Comparison of ENCODE assay signal across 16 cellular contexts in the genomic region with DNA sequence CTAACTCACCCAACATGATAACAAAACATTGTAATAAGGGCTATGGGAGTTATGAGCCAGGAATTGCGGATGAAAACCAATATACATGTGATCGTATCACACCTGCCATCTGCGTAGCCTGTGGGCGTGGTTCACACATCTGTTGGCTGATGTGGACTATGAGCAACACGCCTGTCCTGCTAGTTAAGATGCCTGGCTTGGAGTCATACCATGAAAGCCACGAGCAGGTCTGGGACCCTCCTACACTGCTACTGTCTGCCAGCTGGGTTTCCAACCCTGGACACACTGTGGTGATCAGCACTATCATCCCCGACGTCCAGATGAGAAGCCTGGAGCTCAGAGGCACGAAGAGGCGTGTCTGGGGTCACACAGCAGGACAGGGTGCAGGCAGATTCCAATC. TPM values are rescaled to one million over a fixed set of nuclear protein-coding genes. Genes with fewer than 3 reads are reported as not detected.
DNase-seq lines count a peak whose midpoint lies in the region; ATAC-seq and TF ChIP-seq lines count a peak whose summit lies in the region.
"Had no signal": no experiment of that assay in that cellular context is flagged by ENCODE, and none has a peak within 500 bp of the region (broad histone marks: within the 10 kb centered on the region; RNA-seq: fewer than 3 reads in every experiment).

No MANE protein-coding gene starts in this region.

- H3K27ac ChIP-seq in lower lobe of right lung = no peak overlapping the region
- H3K27ac ChIP-seq: esophagus muscularis mucosa, WERI-Rb-1 had no signal

- no peaks in the 10 kb centered on the region for H3K9me3 Mint-ChIP-seq in activated CD8-positive, alpha-beta T cell treated with anti-CD3 and anti-CD28 coated beads, Interleukin-2, amount 10 ng/mL, durations not matched to agents 7 days and 5 days (ENCODE audit: insufficient read depth)
- no peaks in the 10 kb centered on the region for H3K9me3 Mint-ChIP-seq in memory B cell
- H3K9me3 Mint-ChIP-seq in stimulated activated naive B cell treated with anti-CD40 and anti-IgM and Interleukin-4, amounts not matched to agents 10 μg/mL and 1 μg/mL and 100 μg/mL, for 72 hours = no peaks in the 10 kb centered on the region

- DNase-seq in cardiac septum (ENCODE audit: low spot score) (peak; percentile 35), left cardiac atrium (no peak), memory B cell (ENCODE audit: low spot score in 2 of 2) (no peak), lower lobe of right lung (no peak), NCI-H82 (lab: John Stamatoyannopoulos, UW) (no peak)
- no peak for DNase-seq in activated CD8-positive, alpha-beta T cell treated with anti-CD3 and anti-CD28 coated beads, Interleukin-2, amount 10 ng/mL, durations not matched to agents 7 days and 5 days
- no peak for DNase-seq in stimulated activated naive B cell treated with anti-CD40 and anti-IgM and Interleukin-4, amounts not matched to agents 10 μg/mL and 1 μg/mL and 100 μg/mL, for 72 hours
- no peak for DNase-seq in stimulated activated CD8-positive, alpha-beta memory T cell treated with anti-CD3 and anti-CD28 coated beads, Interleukin-4, amount 100 ng/mL, for 48 hours
- DNase-seq: amygdala, DMS 273 treated with DMSO at 0.1 percent for 48 hours, NCI-H1048, NCI-H2107, WERI-Rb-1 had no signal

- ATAC-seq in left cardiac atrium = no peak
- no peak for ATAC-seq in activated CD8-positive, alpha-beta T cell treated with anti-CD3 and anti-CD28 coated beads, Interleukin-2, amount 10 ng/mL, durations not matched to agents 7 days and 5 days
- ATAC-seq in memory B cell (ENCODE audit: low read depth) = no peak
- ATAC-seq in stimulated activated naive B cell treated with anti-CD40 and anti-IgM and Interleukin-4, amounts not matched to agents 10 μg/mL and 1 μg/mL and 100 μg/mL, for 72 hours (replicated peaks) = no peak
- no peak for ATAC-seq in lower lobe of right lung

- H3K4me3 ChIP-seq in lower lobe of right lung = no peak overlapping the region
- H3K4me3 ChIP-seq: esophagus muscularis mucosa had no signal

- H3K27ac Mint-ChIP-seq in activated CD8-positive, alpha-beta T cell treated with anti-CD3 and anti-CD28 coated beads, Interleukin-2, amount 10 ng/mL, durations not matched to agents 7 days and 5 days = peak overlapping the region; percentile 46
- peak overlapping the region; percentile 67 for H3K27ac Mint-ChIP-seq in memory B cell
- H3K27ac Mint-ChIP-seq in stimulated activated naive B cell treated with anti-CD40 and anti-IgM and Interleukin-4, amounts not matched to agents 10 μg/mL and 1 μg/mL and 100 μg/mL, for 72 hours = peak overlapping the region; percentile 71

- no peaks in the 10 kb centered on the region for H3K27me3 ChIP-seq in lower lobe of right lung (ENCODE audit: low read depth)
- H3K27me3 ChIP-seq: esophagus muscularis mucosa had no signal

- H3K27me3 Mint-ChIP-seq in activated CD8-positive, alpha-beta T cell treated with anti-CD3 and anti-CD28 coated beads, Interleukin-2, amount 10 ng/mL, durations not matched to agents 7 days and 5 days (ENCODE audit: low read depth) = no peaks in the 10 kb centered on the region
- no peaks in the 10 kb centered on the region for H3K27me3 Mint-ChIP-seq in memory B cell
- no peaks in the 10 kb centered on the region for H3K27me3 Mint-ChIP-seq in stimulated activated naive B cell treated with anti-CD40 and anti-IgM and Interleukin-4, amounts not matched to agents 10 μg/mL and 1 μg/mL and 100 μg/mL, for 72 hours

- no peak for TF ChIP-seq CTCF in lower lobe of right lung (IDR thresholded peaks at IDR 0.05)

- POLR2A ChIA-PET in activated CD8-positive, alpha-beta T cell treated with anti-CD3 and anti-CD28 coated beads, Interleukin-2, amount 10 ng/mL, durations not matched to agents 7 days and 5 days (lab: Charles Lee) = no interaction called here

- intact Hi-C loops in cardiac septum (cut with DNase I) (no loop called here), left cardiac atrium (cut with DNase I) (no loop called here), lower lobe of right lung (cut with DNase I) (no loop called here)

- peaks cover 68% of the 10 kb centered on the region for H3K36me3 Mint-ChIP-seq in activated CD8-positive, alpha-beta T cell treated with anti-CD3 and anti-CD28 coated beads, Interleukin-2, amount 10 ng/mL, durations not matched to agents 7 days and 5 days (ENCODE audit: low read depth)
- H3K36me3 Mint-ChIP-seq in memory B cell = peaks cover 12% of the 10 kb centered on the region
- peaks cover 54 to 63% of the 10 kb centered on the region in 2 donors for H3K36me3 Mint-ChIP-seq in stimulated activated naive B cell treated with anti-CD40 and anti-IgM and Interleukin-4, amounts not matched to agents 10 μg/mL and 1 μg/mL and 100 μg/mL, for 72 hours

- peaks cover 10% of the 10 kb centered on the region for H3K36me3 ChIP-seq in lower lobe of right lung
- H3K36me3 ChIP-seq: WERI-Rb-1 had no signal

- H3K4me3 Mint-ChIP-seq in activated CD8-positive, alpha-beta T cell treated with anti-CD3 and anti-CD28 coated beads, Interleukin-2, amount 10 ng/mL, durations not matched to agents 7 days and 5 days = no peak overlapping the region
- no peak overlapping the region for H3K4me3 Mint-ChIP-seq in memory B cell
- no peak overlapping the region for H3K4me3 Mint-ChIP-seq in stimulated activated naive B cell treated with anti-CD40 and anti-IgM and Interleukin-4, amounts not matched to agents 10 μg/mL and 1 μg/mL and 100 μg/mL, for 72 hours

- H3K4me1 ChIP-seq in lower lobe of right lung = peaks cover 44% of the 10 kb centered on the region

- no peaks in the 10 kb centered on the region for H3K9me3 ChIP-seq in lower lobe of right lung
- H3K9me3 ChIP-seq: esophagus muscularis mucosa had no signal

- CTCF ChIA-PET in activated CD8-positive, alpha-beta T cell treated with anti-CD3 and anti-CD28 coated beads, Interleukin-2, amount 10 ng/mL, durations not matched to agents 7 days and 5 days (lab: Charles Lee) = no interaction called here

- H3K4me1 Mint-ChIP-seq in activated CD8-positive, alpha-beta T cell treated with anti-CD3 and anti-CD28 coated beads, Interleukin-2, amount 10 ng/mL, durations not matched to agents 7 days and 5 days (ENCODE audit: low read depth) = peaks cover 72% of the 10 kb centered on the region
- peaks cover 41% of the 10 kb centered on the region for H3K4me1 Mint-ChIP-seq in memory B cell
- peaks cover 58 to 80% of the 10 kb centered on the region in 2 donors for H3K4me1 Mint-ChIP-seq in stimulated activated naive B cell treated with anti-CD40 and anti-IgM and Interleukin-4, amounts not matched to agents 10 μg/mL and 1 μg/mL and 100 μg/mL, for 72 hours

RNA-seq across cellular contexts. Expression of a gene that starts 40.2 kb away (rescaled TPM):
- total RNA-seq in cardiac septum (12.1 TPM), left cardiac atrium (10 to 100 TPM; 15.4 to 18.1 TPM), lower lobe of right lung (72.5 TPM)
- 100 to 1,000 TPM; 294 to 299 TPM for total RNA-seq in activated CD8-positive, alpha-beta T cell treated with anti-CD3 and anti-CD28 coated beads, Interleukin-2, amount 10 ng/mL, durations not matched to agents 7 days and 5 days

RNA-seq across cellular contexts. Expression of a gene that starts 46.1 kb away (rescaled TPM):
- not detected for total RNA-seq in cardiac septum
- total RNA-seq in left cardiac atrium = not detected
- not detected for total RNA-seq in activated CD8-positive, alpha-beta T cell treated with anti-CD3 and anti-CD28 coated beads, Interleukin-2, amount 10 ng/mL, durations not matched to agents 7 days and 5 days
- not detected for total RNA-seq in lower lobe of right lung
- total RNA-seq: esophagus muscularis mucosa, mononuclear cell, RPMI7951 had no signal
